ENCODE assay signal across 1 cellular context in the genomic region with DNA sequence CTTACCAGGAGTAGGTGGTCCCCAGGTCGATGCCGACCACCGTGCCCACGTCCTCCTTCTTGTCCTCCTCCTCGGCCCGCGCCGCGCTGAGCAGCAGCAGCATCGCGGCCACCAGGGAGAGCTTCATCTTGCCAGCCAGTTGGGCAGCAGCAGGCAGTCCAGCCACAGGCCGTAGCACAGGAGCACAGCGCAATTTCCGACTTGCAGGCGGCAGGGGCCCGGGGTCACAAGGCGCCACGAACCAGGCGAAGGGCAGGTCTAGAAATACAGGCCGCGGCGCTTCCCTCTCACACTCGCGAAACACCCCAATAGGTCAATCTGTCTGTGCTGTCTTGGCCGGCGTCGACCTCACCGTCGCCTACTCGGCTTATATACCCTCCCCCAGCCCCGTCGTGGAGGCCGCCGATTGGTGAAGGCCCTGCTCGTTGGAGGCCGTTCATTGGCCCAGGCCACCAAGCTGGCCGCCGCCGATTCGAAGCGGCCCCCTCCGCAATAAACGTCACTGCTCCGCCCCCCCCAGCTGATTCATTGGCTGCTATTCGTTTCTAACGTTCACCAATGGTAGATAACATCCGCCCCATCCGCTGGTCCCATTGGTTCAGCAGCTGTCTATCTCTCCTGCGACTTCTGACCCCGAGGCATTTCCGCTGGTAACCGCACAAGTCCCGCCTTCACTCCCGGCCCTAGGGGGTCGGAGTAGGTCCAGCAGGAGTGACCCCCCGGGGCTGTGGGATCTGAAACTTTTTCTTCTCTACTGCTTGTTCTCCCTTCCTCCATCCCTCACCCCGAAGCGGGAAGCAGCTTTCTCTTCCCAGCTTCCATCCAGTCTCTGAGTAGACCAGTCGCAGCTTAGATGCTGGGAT.
A peak's percentile ranks its signal among the peaks of the same experiment; 100 is the strongest.
TF ChIP-seq lines count a peak whose summit lies in the region.

TSS of gene HSPA5 (minus strand) at position 344 of the 863 bp plus-strand sequence. CDS start at position 127, 217 bp downstream.

TF ChIP-seq in GM12878, 131 proteins besides CTCF, POLR2A, EP300 and RAD21 (continued from another document and continues in another):
- TF ChIP-seq, protein P1, sequence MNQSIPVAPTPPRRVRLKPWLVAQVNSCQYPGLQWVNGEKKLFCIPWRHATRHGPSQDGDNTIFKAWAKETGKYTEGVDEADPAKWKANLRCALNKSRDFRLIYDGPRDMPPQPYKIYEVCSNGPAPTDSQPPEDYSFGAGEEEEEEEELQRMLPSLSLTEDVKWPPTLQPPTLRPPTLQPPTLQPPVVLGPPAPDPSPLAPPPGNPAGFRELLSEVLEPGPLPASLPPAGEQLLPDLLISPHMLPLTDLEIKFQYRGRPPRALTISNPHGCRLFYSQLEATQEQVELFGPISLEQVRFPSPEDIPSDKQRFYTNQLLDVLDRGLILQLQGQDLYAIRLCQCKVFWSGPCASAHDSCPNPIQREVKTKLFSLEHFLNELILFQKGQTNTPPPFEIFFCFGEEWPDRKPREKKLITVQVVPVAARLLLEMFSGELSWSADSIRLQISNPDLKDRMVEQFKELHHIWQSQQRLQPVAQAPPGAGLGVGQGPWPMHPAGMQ (IDR thresholded peaks at IDR 0.05; ENCODE audit: borderline replicate concordance), result no peak
- TF ChIP-seq SIN3A (IDR thresholded peaks at IDR 0.05; ENCODE audit: low read depth, low read length) (0 out of 2 replicates have a peak, but pooled peaks have one; percentile 50), CHD1 (IDR thresholded peaks at IDR 0.05; ENCODE audit: low read depth, low read length) (peak; percentile 90; the same call in 1 of the 2 replicates), NR2F1 (conservative IDR thresholded peaks at IDR 0.05) (peak; percentile 84), SMAD5 (IDR thresholded peaks at IDR 0.05; ENCODE audit: low read depth) (peak; percentile 95), ZNF274 (IDR thresholded peaks at IDR 0.05; ENCODE audit: insufficient read depth, insufficient read length) (no peak), KAT2A (conservative IDR thresholded peaks at IDR 0.05; ENCODE audit: control insufficient read depth, low read depth, low read length) (no peak), PKNOX1 (IDR thresholded peaks at IDR 0.05) (peak; percentile 99), NR2C2 (IDR thresholded peaks at IDR 0.05; ENCODE audit: borderline replicate concordance, control insufficient read depth, insufficient read length, low read depth) (peak; percentile 69), CHD2 (IDR thresholded peaks at IDR 0.05; ENCODE audit: borderline replicate concordance, low read depth, low read length) (peak; percentile 94), ZZZ3 (IDR thresholded peaks at IDR 0.05; ENCODE audit: control insufficient read depth, insufficient read length, low read depth) (no peak), MLLT1 (IDR thresholded peaks at IDR 0.05) (peak; percentile 45; the same call in 1 of the 2 replicates), SIX5 (IDR thresholded peaks at IDR 0.05; ENCODE audit: low read depth, low read length, severe bottlenecking) (peak; percentile 8), LARP7 (IDR thresholded peaks at IDR 0.05) (peak; percentile 98), CREB1 (IDR thresholded peaks at IDR 0.05; ENCODE audit: low read depth) (peak; percentile 97), NR2C1 (IDR thresholded peaks at IDR 0.05) (peak; percentile 97), IRF3 (IDR thresholded peaks at IDR 0.05) (peak; percentile 94), IKZF1 (conservative IDR thresholded peaks at IDR 0.05) (peak; percentile 43), ZNF207 (IDR thresholded peaks at IDR 0.05; ENCODE audit: borderline replicate concordance) (0 out of 2 replicates have a peak, but pooled peaks have one; percentile 68), SREBF1 (IDR thresholded peaks at IDR 0.05; ENCODE audit: low read length) (peak; percentile 73), SMARCA5 (IDR thresholded peaks at IDR 0.05) (peak; percentile 11; the same call in 1 of the 2 replicates), FOXK2 (IDR thresholded peaks at IDR 0.05) (no peak), POU2F2 (IDR thresholded peaks at IDR 0.05; ENCODE audit: borderline replicate concordance, low read depth, low read length) (peak; percentile 93), FOS (IDR thresholded peaks at IDR 0.05; ENCODE audit: borderline replicate concordance, extremely low read depth, insufficient read length) (peak; percentile 87), RBBP5 (conservative IDR thresholded peaks at IDR 0.05) (no peak), GABPA (IDR thresholded peaks at IDR 0.05; ENCODE audit: low read depth) (peak; percentile 95)
- TF ChIP-seq, protein P2, sequence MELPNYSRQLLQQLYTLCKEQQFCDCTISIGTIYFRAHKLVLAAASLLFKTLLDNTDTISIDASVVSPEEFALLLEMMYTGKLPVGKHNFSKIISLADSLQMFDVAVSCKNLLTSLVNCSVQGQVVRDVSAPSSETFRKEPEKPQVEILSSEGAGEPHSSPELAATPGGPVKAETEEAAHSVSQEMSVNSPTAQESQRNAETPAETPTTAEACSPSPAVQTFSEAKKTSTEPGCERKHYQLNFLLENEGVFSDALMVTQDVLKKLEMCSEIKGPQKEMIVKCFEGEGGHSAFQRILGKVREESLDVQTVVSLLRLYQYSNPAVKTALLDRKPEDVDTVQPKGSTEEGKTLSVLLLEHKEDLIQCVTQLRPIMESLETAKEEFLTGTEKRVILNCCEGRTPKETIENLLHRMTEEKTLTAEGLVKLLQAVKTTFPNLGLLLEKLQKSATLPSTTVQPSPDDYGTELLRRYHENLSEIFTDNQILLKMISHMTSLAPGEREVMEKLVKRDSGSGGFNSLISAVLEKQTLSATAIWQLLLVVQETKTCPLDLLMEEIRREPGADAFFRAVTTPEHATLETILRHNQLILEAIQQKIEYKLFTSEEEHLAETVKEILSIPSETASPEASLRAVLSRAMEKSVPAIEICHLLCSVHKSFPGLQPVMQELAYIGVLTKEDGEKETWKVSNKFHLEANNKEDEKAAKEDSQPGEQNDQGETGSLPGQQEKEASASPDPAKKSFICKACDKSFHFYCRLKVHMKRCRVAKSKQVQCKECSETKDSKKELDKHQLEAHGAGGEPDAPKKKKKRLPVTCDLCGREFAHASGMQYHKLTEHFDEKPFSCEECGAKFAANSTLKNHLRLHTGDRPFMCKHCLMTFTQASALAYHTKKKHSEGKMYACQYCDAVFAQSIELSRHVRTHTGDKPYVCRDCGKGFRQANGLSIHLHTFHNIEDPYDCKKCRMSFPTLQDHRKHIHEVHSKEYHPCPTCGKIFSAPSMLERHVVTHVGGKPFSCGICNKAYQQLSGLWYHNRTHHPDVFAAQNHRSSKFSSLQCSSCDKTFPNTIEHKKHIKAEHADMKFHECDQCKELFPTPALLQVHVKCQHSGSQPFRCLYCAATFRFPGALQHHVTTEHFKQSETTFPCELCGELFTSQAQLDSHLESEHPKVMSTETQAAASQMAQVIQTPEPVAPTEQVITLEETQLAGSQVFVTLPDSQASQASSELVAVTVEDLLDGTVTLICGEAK (IDR thresholded peaks at IDR 0.05; ENCODE audit: borderline replicate concordance), result peak; percentile 95
- TF ChIP-seq, protein P3, sequence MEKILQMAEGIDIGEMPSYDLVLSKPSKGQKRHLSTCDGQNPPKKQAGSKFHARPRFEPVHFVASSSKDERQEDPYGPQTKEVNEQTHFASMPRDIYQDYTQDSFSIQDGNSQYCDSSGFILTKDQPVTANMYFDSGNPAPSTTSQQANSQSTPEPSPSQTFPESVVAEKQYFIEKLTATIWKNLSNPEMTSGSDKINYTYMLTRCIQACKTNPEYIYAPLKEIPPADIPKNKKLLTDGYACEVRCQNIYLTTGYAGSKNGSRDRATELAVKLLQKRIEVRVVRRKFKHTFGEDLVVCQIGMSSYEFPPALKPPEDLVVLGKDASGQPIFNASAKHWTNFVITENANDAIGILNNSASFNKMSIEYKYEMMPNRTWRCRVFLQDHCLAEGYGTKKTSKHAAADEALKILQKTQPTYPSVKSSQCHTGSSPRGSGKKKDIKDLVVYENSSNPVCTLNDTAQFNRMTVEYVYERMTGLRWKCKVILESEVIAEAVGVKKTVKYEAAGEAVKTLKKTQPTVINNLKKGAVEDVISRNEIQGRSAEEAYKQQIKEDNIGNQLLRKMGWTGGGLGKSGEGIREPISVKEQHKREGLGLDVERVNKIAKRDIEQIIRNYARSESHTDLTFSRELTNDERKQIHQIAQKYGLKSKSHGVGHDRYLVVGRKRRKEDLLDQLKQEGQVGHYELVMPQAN (conservative IDR thresholded peaks at IDR 0.05), result peak; percentile 93
- TF ChIP-seq, protein P4, sequence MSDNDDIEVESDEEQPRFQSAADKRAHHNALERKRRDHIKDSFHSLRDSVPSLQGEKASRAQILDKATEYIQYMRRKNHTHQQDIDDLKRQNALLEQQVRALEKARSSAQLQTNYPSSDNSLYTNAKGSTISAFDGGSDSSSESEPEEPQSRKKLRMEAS (IDR thresholded peaks at IDR 0.05; ENCODE audit: low read depth, low read length), result peak; percentile 64; the same call in 1 of the 2 replicates
- TF ChIP-seq, protein P5, sequence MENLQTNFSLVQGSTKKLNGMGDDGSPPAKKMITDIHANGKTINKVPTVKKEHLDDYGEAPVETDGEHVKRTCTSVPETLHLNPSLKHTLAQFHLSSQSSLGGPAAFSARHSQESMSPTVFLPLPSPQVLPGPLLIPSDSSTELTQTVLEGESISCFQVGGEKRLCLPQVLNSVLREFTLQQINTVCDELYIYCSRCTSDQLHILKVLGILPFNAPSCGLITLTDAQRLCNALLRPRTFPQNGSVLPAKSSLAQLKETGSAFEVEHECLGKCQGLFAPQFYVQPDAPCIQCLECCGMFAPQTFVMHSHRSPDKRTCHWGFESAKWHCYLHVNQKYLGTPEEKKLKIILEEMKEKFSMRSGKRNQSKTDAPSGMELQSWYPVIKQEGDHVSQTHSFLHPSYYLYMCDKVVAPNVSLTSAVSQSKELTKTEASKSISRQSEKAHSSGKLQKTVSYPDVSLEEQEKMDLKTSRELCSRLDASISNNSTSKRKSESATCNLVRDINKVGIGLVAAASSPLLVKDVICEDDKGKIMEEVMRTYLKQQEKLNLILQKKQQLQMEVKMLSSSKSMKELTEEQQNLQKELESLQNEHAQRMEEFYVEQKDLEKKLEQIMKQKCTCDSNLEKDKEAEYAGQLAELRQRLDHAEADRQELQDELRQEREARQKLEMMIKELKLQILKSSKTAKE (IDR thresholded peaks at IDR 0.05; ENCODE audit: low read depth, poor library complexity, severe bottlenecking), result peak; percentile 53
- TF ChIP-seq, protein P6, sequence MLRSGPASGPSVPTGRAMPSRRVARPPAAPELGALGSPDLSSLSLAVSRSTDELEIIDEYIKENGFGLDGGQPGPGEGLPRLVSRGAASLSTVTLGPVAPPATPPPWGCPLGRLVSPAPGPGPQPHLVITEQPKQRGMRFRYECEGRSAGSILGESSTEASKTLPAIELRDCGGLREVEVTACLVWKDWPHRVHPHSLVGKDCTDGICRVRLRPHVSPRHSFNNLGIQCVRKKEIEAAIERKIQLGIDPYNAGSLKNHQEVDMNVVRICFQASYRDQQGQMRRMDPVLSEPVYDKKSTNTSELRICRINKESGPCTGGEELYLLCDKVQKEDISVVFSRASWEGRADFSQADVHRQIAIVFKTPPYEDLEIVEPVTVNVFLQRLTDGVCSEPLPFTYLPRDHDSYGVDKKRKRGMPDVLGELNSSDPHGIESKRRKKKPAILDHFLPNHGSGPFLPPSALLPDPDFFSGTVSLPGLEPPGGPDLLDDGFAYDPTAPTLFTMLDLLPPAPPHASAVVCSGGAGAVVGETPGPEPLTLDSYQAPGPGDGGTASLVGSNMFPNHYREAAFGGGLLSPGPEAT (IDR thresholded peaks at IDR 0.05; ENCODE audit: low read depth), result peak; percentile 62; the same call in 1 of the 2 replicates
- TF ChIP-seq, protein P7, sequence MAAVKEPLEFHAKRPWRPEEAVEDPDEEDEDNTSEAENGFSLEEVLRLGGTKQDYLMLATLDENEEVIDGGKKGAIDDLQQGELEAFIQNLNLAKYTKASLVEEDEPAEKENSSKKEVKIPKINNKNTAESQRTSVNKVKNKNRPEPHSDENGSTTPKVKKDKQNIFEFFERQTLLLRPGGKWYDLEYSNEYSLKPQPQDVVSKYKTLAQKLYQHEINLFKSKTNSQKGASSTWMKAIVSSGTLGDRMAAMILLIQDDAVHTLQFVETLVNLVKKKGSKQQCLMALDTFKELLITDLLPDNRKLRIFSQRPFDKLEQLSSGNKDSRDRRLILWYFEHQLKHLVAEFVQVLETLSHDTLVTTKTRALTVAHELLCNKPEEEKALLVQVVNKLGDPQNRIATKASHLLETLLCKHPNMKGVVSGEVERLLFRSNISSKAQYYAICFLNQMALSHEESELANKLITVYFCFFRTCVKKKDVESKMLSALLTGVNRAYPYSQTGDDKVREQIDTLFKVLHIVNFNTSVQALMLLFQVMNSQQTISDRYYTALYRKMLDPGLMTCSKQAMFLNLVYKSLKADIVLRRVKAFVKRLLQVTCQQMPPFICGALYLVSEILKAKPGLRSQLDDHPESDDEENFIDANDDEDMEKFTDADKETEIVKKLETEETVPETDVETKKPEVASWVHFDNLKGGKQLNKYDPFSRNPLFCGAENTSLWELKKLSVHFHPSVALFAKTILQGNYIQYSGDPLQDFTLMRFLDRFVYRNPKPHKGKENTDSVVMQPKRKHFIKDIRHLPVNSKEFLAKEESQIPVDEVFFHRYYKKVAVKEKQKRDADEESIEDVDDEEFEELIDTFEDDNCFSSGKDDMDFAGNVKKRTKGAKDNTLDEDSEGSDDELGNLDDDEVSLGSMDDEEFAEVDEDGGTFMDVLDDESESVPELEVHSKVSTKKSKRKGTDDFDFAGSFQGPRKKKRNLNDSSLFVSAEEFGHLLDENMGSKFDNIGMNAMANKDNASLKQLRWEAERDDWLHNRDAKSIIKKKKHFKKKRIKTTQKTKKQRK (IDR thresholded peaks at IDR 0.05; ENCODE audit: low read depth, low read length), result peak; percentile 80
